20 cellular contexts compared by ENCODE assay signal in the genomic region with DNA sequence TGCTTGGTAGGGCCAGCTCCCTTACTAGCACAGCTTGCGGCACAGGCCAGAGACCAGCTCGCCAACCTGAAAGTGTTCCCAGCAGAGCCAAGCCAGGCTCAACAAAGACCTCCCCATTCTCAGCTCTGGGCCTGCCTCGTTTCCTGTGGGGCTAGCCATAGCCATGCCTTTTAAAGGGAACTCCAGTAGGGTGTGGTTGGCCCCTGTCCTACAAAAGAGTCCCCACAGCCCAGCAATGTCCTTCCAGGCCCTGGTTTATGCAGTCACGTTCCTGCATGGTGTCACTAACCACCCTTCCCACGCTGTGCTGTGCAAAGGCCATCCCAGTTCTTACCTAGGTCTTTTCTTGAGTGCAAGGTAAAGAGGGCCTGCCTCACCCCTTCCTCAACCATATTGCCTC.
DNase-seq lines count a peak whose midpoint lies in the region; ATAC-seq and TF ChIP-seq lines count a peak whose summit lies in the region.
"Had no signal": no experiment of that assay in that cellular context is flagged by ENCODE, and none has a peak within 500 bp of the region (broad histone marks: within the 10 kb centered on the region; RNA-seq: fewer than 3 reads in every experiment).

No MANE protein-coding gene starts in this region.

- H3K4me2 ChIP-seq in BLaER1 treated with 17β-estradiol and CSF1 and Interleukin-3, amounts not matched to agents 10 nM and 100 nM: peak overlapping the region; percentile 59 to 98 (median 89)

- intact Hi-C loops in left lung (cut with DNase I) (no loop called here), upper lobe of right lung (cut with DNase I) (no loop called here), A673 (cut with micrococcal nuclease; ENCODE audit: unreplicated experiment) (no loop called here)

- peak; percentile 43 for DNase-seq in NB4 (ENCODE audit: low read depth)
- DNase-seq in left lung: no peak
- DNase-seq in upper lobe of right lung: no peak
- DNase-seq in A673 (ENCODE audit: low spot score): no peak
- DNase-seq: Calu3, DMS79 treated with DMSO at 0.1 percent for 48 hours, H9, KBM-7, MV-4-11, NCI-H1105 treated with DMSO at 0.1 percent for 48 hours, NCI-H146, NCI-H2029, NCI-H446, NCI-H524 treated with DMSO at 0.1 percent for 48 hours, NCI-H774, SIG-M5 had no signal

- no TSS peak for BruUV-seq in A673 (replicated peaks; lab: Mats Ljungman, UMichigan)

- POLR2A ChIA-PET in A673 (lab: Charles Lee; ENCODE audit: low non-redundant PET): no interaction called here

- CTCF ChIA-PET in A673 (lab: Charles Lee): no interaction called here

- peak overlapping the region in 3 of 11 experiments; percentile 5 to 36 (median 10); a peak in 2 of 22 replicates for H3K9ac ChIP-seq in BLaER1 treated with 17β-estradiol and CSF1 and Interleukin-3, amounts not matched to agents 10 nM and 100 nM

- H3K36me3 ChIP-seq in BLaER1 treated with 17β-estradiol and CSF1 and Interleukin-3, amounts not matched to agents 10 nM and 100 nM: no peaks in the 10 kb centered on the region
- H3K36me3 ChIP-seq in left lung (no peaks in the 10 kb centered on the region), upper lobe of right lung (no peaks in the 10 kb centered on the region), A673 (ENCODE audit: insufficient read depth, low read length, poor library complexity, severe bottlenecking) (no peaks in the 10 kb centered on the region)

- no peak for TF ChIP-seq POLR2A in NB4 (IDR thresholded peaks at IDR 0.05; ENCODE audit: extremely low read depth, insufficient read length)

- H3K27me3 ChIP-seq in BLaER1 treated with 17β-estradiol and CSF1 and Interleukin-3, amounts not matched to agents 10 nM and 100 nM: no peaks in the 10 kb centered on the region
- H3K27me3 ChIP-seq in left lung (no peaks in the 10 kb centered on the region), upper lobe of right lung (no peaks in the 10 kb centered on the region), A673 (replicated peaks; ENCODE audit: insufficient read depth, low read depth, low read length, poor library complexity) (no peaks in the 10 kb centered on the region)

- ATAC-seq in left lung: peak; percentile 9
- peak; percentile 68 for ATAC-seq in upper lobe of right lung
- no peak for ATAC-seq in esophagus mucosa
- no peak for ATAC-seq in GM19455 (IDR thresholded peaks at IDR 0.05; ENCODE audit: unreplicated experiment)

- H3K27ac ChIP-seq in BLaER1 treated with 17β-estradiol and CSF1 and Interleukin-3, amounts not matched to agents 10 nM and 100 nM: peak overlapping the region in 9 of 11 experiments; percentile 48 to 61 (median 54); a peak in 17 of 22 replicates
- H3K27ac ChIP-seq in left lung: no peak overlapping the region
- H3K27ac ChIP-seq in upper lobe of right lung: no peak overlapping the region
- H3K27ac ChIP-seq in A673 (ENCODE audit: low read depth, low read length, poor library complexity, severe bottlenecking): no peak overlapping the region
- H3K27ac ChIP-seq: SK-N-MC had no signal

- TF ChIP-seq CTCF in NB4 (IDR thresholded peaks at IDR 0.05; ENCODE audit: low read depth, low read length): no peak
- no peak for TF ChIP-seq CTCF in left lung (IDR thresholded peaks at IDR 0.05)
- TF ChIP-seq CTCF in upper lobe of right lung (IDR thresholded peaks at IDR 0.05): no peak
- no peak for TF ChIP-seq CTCF in A673 (conservative IDR thresholded peaks at IDR 0.05; ENCODE audit: low read depth, low read length)

- no peak overlapping the region; a peak in 1 of 20 replicates for H3K4me3 ChIP-seq in BLaER1 treated with 17β-estradiol and CSF1 and Interleukin-3, amounts not matched to agents 10 nM and 100 nM
- H3K4me3 ChIP-seq in NB4 (ENCODE audit: low read depth, low read length) (no peak overlapping the region), left lung (no peak overlapping the region), upper lobe of right lung (no peak overlapping the region), A673 (ENCODE audit: low read depth, low read length, poor library complexity, severe bottlenecking) (no peak overlapping the region)
- H3K4me3 ChIP-seq: SK-N-MC had no signal

- no peaks in the 10 kb centered on the region for H4K20me1 ChIP-seq in BLaER1 treated with 17β-estradiol and CSF1 and Interleukin-3, amounts not matched to agents 10 nM and 100 nM

- peaks cover 0 to 4% (median 0%) of the 10 kb centered on the region in 11 experiments; a peak in 2 of 22 replicates for H3K9me3 ChIP-seq in BLaER1 treated with 17β-estradiol and CSF1 and Interleukin-3, amounts not matched to agents 10 nM and 100 nM (replicated peaks in 1 of 11)
- H3K9me3 ChIP-seq in left lung (no peaks in the 10 kb centered on the region), upper lobe of right lung (no peaks in the 10 kb centered on the region), A673 (ENCODE audit: low read depth, low read length, poor library complexity, severe bottlenecking) (no peaks in the 10 kb centered on the region)

- peaks cover 77 to 99% (median 91%) of the 10 kb centered on the region in 10 experiments for H3K4me1 ChIP-seq in BLaER1 treated with 17β-estradiol and CSF1 and Interleukin-3, amounts not matched to agents 10 nM and 100 nM
- peaks cover 0 to 22% of the 10 kb centered on the region in 2 donors for H3K4me1 ChIP-seq in left lung
- H3K4me1 ChIP-seq in upper lobe of right lung: no peaks in the 10 kb centered on the region
- peaks cover 9% of the 10 kb centered on the region for H3K4me1 ChIP-seq in A673 (ENCODE audit: insufficient read depth, low read length, poor library complexity, severe bottlenecking)

Comparison
In these comparisons a context has a peak if more than half of its experiments do, and no peak if none do; other contexts are left out.
1. H3K27ac ChIP-seq: peak in BLaER1 treated with 17β-estradiol and CSF1 and Interleukin-3, amounts not matched to agents 10 nM and 100 nM (9 of 11); none in left lung (0 of 2), upper lobe of right lung (single experiment) and A673 (single experiment).
2. ATAC-seq: peak in left lung (single experiment) and upper lobe of right lung (single experiment); none in esophagus mucosa (single experiment) and GM19455 (single experiment).